Comparison of ENCODE assay signal across 11 cellular contexts in genomic region chr10:112227331-112227961, GRCh38. TPM values are rescaled to one million over a fixed set of nuclear protein-coding genes. Genes with fewer than 3 reads are reported as not detected.
DNase-seq lines count a peak whose midpoint lies in the region; ATAC-seq lines count a peak whose summit lies in the region.
"Had no signal": no experiment of that assay in that cellular context is flagged by ENCODE, and none has a peak within 500 bp of the region (broad histone marks: within the 10 kb centered on the region; RNA-seq: fewer than 3 reads in every experiment).

No MANE protein-coding gene starts in this region.

- DNase-seq in GM04503 (ENCODE audit: low read depth) (peak; percentile 76), NOMO-1 (lab: John Stamatoyannopoulos, UW; ENCODE audit: unreplicated experiment in 2 of 2) (peak; percentile 90 to 94), fibroblast of gingiva (ENCODE audit: low read depth) (peak; percentile 94), sciatic nerve (ENCODE audit: low spot score) (no peak), NCI-H1694 treated with DMSO at 0.1 percent for 48 hours (lab: John Stamatoyannopoulos, UW) (no peak)
- DNase-seq: activated T-cell treated with anti-CD3 and anti-CD28 coated beads, Interleukin-2, amount 50 U/mL, for 24 hours; NCI-H146 had no signal

- intact Hi-C loops in sciatic nerve (cut with DNase I), result no loop called here

- peak; percentile 52 for ATAC-seq in sciatic nerve
- no peak for ATAC-seq in GM18870 (IDR thresholded peaks at IDR 0.05; ENCODE audit: unreplicated experiment)
- no peak for ATAC-seq in GM21786 (IDR thresholded peaks at IDR 0.05; ENCODE audit: unreplicated experiment)
- ATAC-seq: Panc1 had no signal

RNA-seq across cellular contexts. Expression of gene GPAM, which starts 43.9 kb away (rescaled TPM):
- 71.9 TPM for total RNA-seq in sciatic nerve

RNA-seq across cellular contexts. Expression of gene TECTB, which starts 55.8 kb away (rescaled TPM):
- total RNA-seq in sciatic nerve, result not detected
- total RNA-seq: neural crest cell had no signal

Comparison
In these comparisons a context has a peak if more than half of its experiments do, and no peak if none do; other contexts are left out.
1. DNase-seq: peak in GM04503 (single experiment), NOMO-1 (2 of 2) and fibroblast of gingiva (single experiment); none in sciatic nerve (single experiment) and NCI-H1694 treated with DMSO at 0.1 percent for 48 hours (single experiment).